ENCODE assay signal across 19 cellular contexts in the genomic region with DNA sequence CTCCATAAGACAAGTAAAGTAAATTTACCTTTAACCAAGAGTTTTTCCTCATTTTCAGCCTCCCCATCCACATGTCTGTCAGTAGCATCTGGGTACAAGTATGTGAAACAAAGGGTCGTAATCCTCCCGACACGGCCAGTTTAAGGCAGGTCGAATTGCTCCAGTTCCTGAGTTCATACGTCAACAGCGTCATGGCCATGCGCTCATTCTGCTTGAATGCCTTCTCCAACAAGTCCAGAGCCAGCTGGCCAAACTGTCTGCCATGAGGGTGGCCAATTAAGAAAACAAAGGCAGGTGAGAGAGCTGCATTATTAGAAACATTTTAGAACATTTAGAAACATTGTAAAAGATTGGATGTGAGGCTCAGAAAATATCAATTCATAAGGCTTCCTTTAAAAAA.
"Had no signal": no experiment of that assay in that cellular context is flagged by ENCODE, and none has a peak within 500 bp of the region (broad histone marks: within the 10 kb centered on the region; RNA-seq: fewer than 3 reads in every experiment).

No MANE protein-coding gene starts in this region.

- H3K27me3 ChIP-seq: esophagus muscularis mucosa, pancreas, right lobe of liver had no signal

- H3K9me3 ChIP-seq: esophagus muscularis mucosa, pancreas, right lobe of liver, tibial artery had no signal

- H3K4me1 ChIP-seq: esophagus muscularis mucosa, pancreas, right lobe of liver, tibial artery had no signal

- H3K36me3 ChIP-seq: esophagus muscularis mucosa, pancreas, right lobe of liver, tibial artery had no signal

- H3K27ac ChIP-seq: coronary artery, esophagus muscularis mucosa, pancreas, right lobe of liver, skin epidermis, tibial artery had no signal

- ATAC-seq: activated CD8-positive, alpha-beta T cell treated with anti-CD3 and anti-CD28 coated beads, Interleukin-2, amount 10 ng/mL, durations not matched to agents 7 days and 5 days; activated naive CD8-positive, alpha-beta T cell treated with anti-CD3 and anti-CD28 coated beads, Interleukin-2, amount 50 U/mL, for 24 hours; left ventricle myocardium superior; natural killer cell treated with Interleukin-12 subunit alpha and Interleukin-12 subunit beta and Interleukin-15 and Interleukin-18, amount 100 ng/mL, for 72 hours; pancreas; right lobe of liver had no signal

- H3K4me3 ChIP-seq: coronary artery, esophagus muscularis mucosa, pancreas, right lobe of liver, skin epidermis, tibial artery had no signal

- DNase-seq: activated CD4-positive, alpha-beta T cell treated with anti-CD3 and anti-CD28 coated beads for 1 hour; activated CD4-positive, alpha-beta T cell treated with anti-CD3 and anti-CD28 coated beads, Interleukin-2, amount 50 U/mL, for 1 hour; activated CD8-positive, alpha-beta T cell treated with anti-CD3 and anti-CD28 coated beads, Interleukin-2, amount 10 ng/mL, durations not matched to agents 7 days and 5 days; activated gamma-delta T cell; activated naive CD4-positive, alpha-beta T cell treated with anti-CD3 and anti-CD28 coated beads, Interleukin-2, amount 50 U/mL, for 16 hours; activated naive CD8-positive, alpha-beta T cell treated with anti-CD3 and anti-CD28 coated beads, Interleukin-2, amount 50 U/mL, for 24 hours; cerebellar nuclear complex; hippocampal formation; left ventricle myocardium superior; midbrain; pancreas; right lobe of liver; stimulated activated CD4-positive, alpha-beta T cell treated with anti-CD3 and anti-CD28 coated beads, Interleukin-1b, Interleukin-23, amount 100 ng/mL, for 48 hours; substantia nigra; tibial artery had no signal
